1 cellular context compared by ENCODE assay signal in genomic region chr22:22752556-22753477, GRCh38.
TF ChIP-seq lines count a peak whose summit lies in the region.

No MANE protein-coding gene starts in this region.

TF ChIP-seq in K562, 482 proteins besides CTCF, POLR2A, EP300 and RAD21 (continued from another document):
- TF ChIP-seq GTF3C2 (IDR thresholded peaks at IDR 0.05; ENCODE audit: borderline replicate concordance, extremely low read depth, insufficient read length) = no peak
- no peak for TF ChIP-seq WHSC1 (IDR thresholded peaks at IDR 0.05; ENCODE audit: low read length)
- TF ChIP-seq PML (IDR thresholded peaks at IDR 0.05; ENCODE audit: low read length) = no peak
- TF ChIP-seq PHB2 (IDR thresholded peaks at IDR 0.05; ENCODE audit: low read depth) = no peak
- no peak for TF ChIP-seq IRF2 (CRISPR knock-in tag; IDR thresholded peaks at IDR 0.05)
- TF ChIP-seq GMEB1 (CRISPR knock-in tag; IDR thresholded peaks at IDR 0.05) = no peak
- TF ChIP-seq, protein P1, sequence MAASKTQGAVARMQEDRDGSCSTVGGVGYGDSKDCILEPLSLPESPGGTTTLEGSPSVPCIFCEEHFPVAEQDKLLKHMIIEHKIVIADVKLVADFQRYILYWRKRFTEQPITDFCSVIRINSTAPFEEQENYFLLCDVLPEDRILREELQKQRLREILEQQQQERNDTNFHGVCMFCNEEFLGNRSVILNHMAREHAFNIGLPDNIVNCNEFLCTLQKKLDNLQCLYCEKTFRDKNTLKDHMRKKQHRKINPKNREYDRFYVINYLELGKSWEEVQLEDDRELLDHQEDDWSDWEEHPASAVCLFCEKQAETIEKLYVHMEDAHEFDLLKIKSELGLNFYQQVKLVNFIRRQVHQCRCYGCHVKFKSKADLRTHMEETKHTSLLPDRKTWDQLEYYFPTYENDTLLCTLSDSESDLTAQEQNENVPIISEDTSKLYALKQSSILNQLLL (CRISPR knock-in tag; IDR thresholded peaks at IDR 0.05; ENCODE audit: borderline replicate concordance) = no peak
- TF ChIP-seq PURB (CRISPR knock-in tag; IDR thresholded peaks at IDR 0.05; ENCODE audit: low read depth) = peak; percentile 71; the same call in 1 of the 2 replicates
- TF ChIP-seq, protein P2, sequence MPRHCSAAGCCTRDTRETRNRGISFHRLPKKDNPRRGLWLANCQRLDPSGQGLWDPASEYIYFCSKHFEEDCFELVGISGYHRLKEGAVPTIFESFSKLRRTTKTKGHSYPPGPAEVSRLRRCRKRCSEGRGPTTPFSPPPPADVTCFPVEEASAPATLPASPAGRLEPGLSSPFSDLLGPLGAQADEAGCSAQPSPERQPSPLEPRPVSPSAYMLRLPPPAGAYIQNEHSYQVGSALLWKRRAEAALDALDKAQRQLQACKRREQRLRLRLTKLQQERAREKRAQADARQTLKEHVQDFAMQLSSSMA (CRISPR knock-in tag; IDR thresholded peaks at IDR 0.05) = no peak
- no peak for TF ChIP-seq ZNF740 (CRISPR knock-in tag; IDR thresholded peaks at IDR 0.05)
- no peak for TF ChIP-seq ZNF740 (tag; IDR thresholded peaks at IDR 0.05)
- no peak; the same call in 1 of the 2 replicates for TF ChIP-seq STAT6 (CRISPR knock-in tag; IDR thresholded peaks at IDR 0.05)
- TF ChIP-seq FOSL1 (tag; conservative IDR thresholded peaks at IDR 0.05) = no peak
- TF ChIP-seq XRCC3 (IDR thresholded peaks at IDR 0.05) = no peak
- no peak for TF ChIP-seq ILK (tag; IDR thresholded peaks at IDR 0.05; ENCODE audit: borderline replicate concordance, low read depth)
- TF ChIP-seq SAP30 (IDR thresholded peaks at IDR 0.05; ENCODE audit: borderline replicate concordance, insufficient read depth, low read depth, low read length, poor library complexity, severe bottlenecking) = no peak
- TF ChIP-seq ETV6 (IDR thresholded peaks at IDR 0.05; ENCODE audit: borderline replicate concordance in 1 of 2, low read depth in 2 of 2, low read length in 1 of 2) = peak in 1 of 2 experiments; percentile 15; a peak in 1 of 4 replicates
- no peak for TF ChIP-seq ETV6 (CRISPR knock-in tag; IDR thresholded peaks at IDR 0.05; ENCODE audit: borderline replicate concordance)
- no peak for TF ChIP-seq ZBED1 (IDR thresholded peaks at IDR 0.05)
- TF ChIP-seq SUPT5H (IDR thresholded peaks at IDR 0.05) = no peak
- TF ChIP-seq JUN (IDR thresholded peaks at IDR 0.05; ENCODE audit: borderline replicate concordance, low read depth, low read length) = 0 out of 2 replicates have a peak, but pooled peaks have one; percentile 28
- TF ChIP-seq JUN (CRISPR knock-in tag; IDR thresholded peaks at IDR 0.05; ENCODE audit: borderline replicate concordance) = no peak
- TF ChIP-seq MCM7 (IDR thresholded peaks at IDR 0.05) = no peak
- no peak for TF ChIP-seq YY1 (IDR thresholded peaks at IDR 0.05; ENCODE audit: borderline replicate concordance in 1 of 3, control insufficient read depth in 1 of 3, extremely low read depth in 1 of 3, insufficient read depth in 3 of 3, insufficient read length in 1 of 3, insufficient replicate concordance in 2 of 3, low read depth in 1 of 3, low read length in 2 of 3)
- peak; percentile 51; the same call in 1 of the 2 replicates for TF ChIP-seq MCM3 (IDR thresholded peaks at IDR 0.05)
- no peak for TF ChIP-seq SRF (CRISPR knock-in tag; IDR thresholded peaks at IDR 0.05)
- TF ChIP-seq, protein P3, sequence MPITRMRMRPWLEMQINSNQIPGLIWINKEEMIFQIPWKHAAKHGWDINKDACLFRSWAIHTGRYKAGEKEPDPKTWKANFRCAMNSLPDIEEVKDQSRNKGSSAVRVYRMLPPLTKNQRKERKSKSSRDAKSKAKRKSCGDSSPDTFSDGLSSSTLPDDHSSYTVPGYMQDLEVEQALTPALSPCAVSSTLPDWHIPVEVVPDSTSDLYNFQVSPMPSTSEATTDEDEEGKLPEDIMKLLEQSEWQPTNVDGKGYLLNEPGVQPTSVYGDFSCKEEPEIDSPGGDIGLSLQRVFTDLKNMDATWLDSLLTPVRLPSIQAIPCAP (CRISPR knock-in tag; IDR thresholded peaks at IDR 0.05; ENCODE audit: borderline replicate concordance) = no peak
- peak; percentile 98 for TF ChIP-seq ZNF316 (IDR thresholded peaks at IDR 0.05)
- no peak for TF ChIP-seq NR1H2 (CRISPR knock-in tag; IDR thresholded peaks at IDR 0.05)
